15 cellular contexts compared by ENCODE assay signal in genomic region chr22:49371325-49372110, GRCh38.
"Had no signal": no experiment of that assay in that cellular context is flagged by ENCODE, and none has a peak within 500 bp of the region (broad histone marks: within the 10 kb centered on the region; RNA-seq: fewer than 3 reads in every experiment).

No MANE protein-coding gene starts in this region.

- ATAC-seq: natural killer cell treated with Interleukin-12 subunit alpha and Interleukin-12 subunit beta and Interleukin-15 and Interleukin-18, amount 100 ng/mL, for 72 hours had no signal

- H3K4me3 ChIP-seq: cardiac muscle cell, testis had no signal

- H3K4me2 ChIP-seq: SK-N-SH had no signal

- H3K4me1 ChIP-seq: testis had no signal

- FAIRE-seq: urothelium cell line had no signal

- H3K4me1 Mint-ChIP-seq: activated B cell treated with CpG ODN at 0.5 μM for 24 hours; activated CD4-positive, alpha-beta T cell treated with anti-CD3 and anti-CD28 coated beads, Interleukin-2, amount 10 ng/mL, durations not matched to agents 7 days and 5 days; activated naive CD4-positive, alpha-beta T cell treated with anti-CD3 and anti-CD28 coated beads, Interleukin-2, amount 10 ng/mL, durations not matched to agents 7 days and 5 days had no signal

- H3K9me3 ChIP-seq: SK-N-SH, testis had no signal

- H3K27me3 ChIP-seq: cardiac muscle cell, testis had no signal

- H3K36me3 Mint-ChIP-seq: activated naive CD4-positive, alpha-beta T cell treated with anti-CD3 and anti-CD28 coated beads, Interleukin-2, amount 10 ng/mL, durations not matched to agents 7 days and 5 days; natural killer cell treated with Interleukin-12 subunit alpha and Interleukin-12 subunit beta and Interleukin-15 and Interleukin-18, amount 100 ng/mL, for 72 hours had no signal

- H3K4me3 Mint-ChIP-seq: activated B cell treated with CpG ODN at 0.5 μM for 24 hours; activated CD4-positive, alpha-beta T cell treated with anti-CD3 and anti-CD28 coated beads, Interleukin-2, amount 10 ng/mL, durations not matched to agents 7 days and 5 days; activated naive CD4-positive, alpha-beta T cell treated with anti-CD3 and anti-CD28 coated beads, Interleukin-2, amount 10 ng/mL, durations not matched to agents 7 days and 5 days; natural killer cell treated with Interleukin-12 subunit alpha and Interleukin-12 subunit beta and Interleukin-15 and Interleukin-18, amount 100 ng/mL, for 72 hours had no signal

- H3K27me3 Mint-ChIP-seq: activated CD4-positive, alpha-beta T cell treated with anti-CD3 and anti-CD28 coated beads, Interleukin-2, amount 10 ng/mL, durations not matched to agents 7 days and 5 days had no signal

- H3K9me3 Mint-ChIP-seq: activated B cell treated with CpG ODN at 0.5 μM for 24 hours; activated CD4-positive, alpha-beta T cell treated with anti-CD3 and anti-CD28 coated beads, Interleukin-2, amount 10 ng/mL, durations not matched to agents 7 days and 5 days; activated naive CD4-positive, alpha-beta T cell treated with anti-CD3 and anti-CD28 coated beads, Interleukin-2, amount 10 ng/mL, durations not matched to agents 7 days and 5 days; natural killer cell treated with Interleukin-12 subunit alpha and Interleukin-12 subunit beta and Interleukin-15 and Interleukin-18, amount 100 ng/mL, for 72 hours had no signal

- H3K27ac Mint-ChIP-seq: activated B cell treated with CpG ODN at 0.5 μM for 24 hours; activated CD4-positive, alpha-beta T cell treated with anti-CD3 and anti-CD28 coated beads, Interleukin-2, amount 10 ng/mL, durations not matched to agents 7 days and 5 days; natural killer cell treated with Interleukin-12 subunit alpha and Interleukin-12 subunit beta and Interleukin-15 and Interleukin-18, amount 100 ng/mL, for 72 hours had no signal

- H3K36me3 ChIP-seq: cardiac muscle cell had no signal

- H3K9ac ChIP-seq: SK-N-SH had no signal

- DNase-seq: activated B cell treated with CpG ODN at 0.5 μM for 24 hours; activated CD4-positive, alpha-beta T cell treated with anti-CD3 and anti-CD28 coated beads, Interleukin-2, amount 10 ng/mL, durations not matched to agents 7 days and 5 days; activated naive CD4-positive, alpha-beta T cell treated with anti-CD3 and anti-CD28 coated beads, Interleukin-2, amount 10 ng/mL, durations not matched to agents 7 days and 5 days; cortex of kidney; effector memory CD4-positive, alpha-beta T cell; hippocampal formation; occipital lobe; SK-N-SH; stimulated activated CD4-positive, alpha-beta T cell treated with anti-CD3 and anti-CD28 coated beads, Interleukin-2, amount 100 ng/mL, for 48 hours; stimulated activated naive CD4-positive, alpha-beta T cell treated with Interleukin-2 at 50 U/mL for 16 hours; T-helper 1 cell; testis had no signal

- H3K27ac ChIP-seq: cardiac muscle cell, testis had no signal
